ENCODE assay signal across 8 cellular contexts in the genomic region with DNA sequence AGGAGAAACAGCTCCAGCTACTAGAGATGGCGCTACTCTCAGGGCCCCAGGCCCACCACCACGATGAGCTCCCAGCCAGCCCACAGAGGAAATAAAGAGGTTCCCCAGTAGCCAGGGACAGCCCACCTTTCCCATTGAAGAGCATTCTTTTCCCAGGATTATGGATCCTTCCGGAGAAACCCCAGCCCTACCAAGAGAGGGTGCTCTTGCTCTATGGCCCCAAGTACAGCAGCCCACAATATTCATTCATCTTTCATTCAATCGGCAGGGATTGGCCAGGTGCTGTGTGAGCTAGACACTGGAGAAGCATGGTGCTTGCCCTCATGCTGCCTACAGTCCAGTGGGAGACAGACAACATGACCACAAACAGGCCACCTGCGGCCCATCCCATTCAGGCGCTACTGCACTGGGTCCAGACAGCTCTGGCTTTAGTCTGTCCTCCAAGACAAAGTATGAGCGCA. TPM values are rescaled to one million over a fixed set of nuclear protein-coding genes. Genes with fewer than 3 reads are reported as not detected.
DNase-seq lines count a peak whose midpoint lies in the region; ATAC-seq and TF ChIP-seq lines count a peak whose summit lies in the region.

No MANE protein-coding gene starts in this region.

- no peaks in the 10 kb centered on the region for H3K9me3 ChIP-seq in left lung

- TF ChIP-seq CTCF in C4-2B (conservative IDR thresholded peaks at IDR 0.05) (peak; percentile 34; the same call in 1 of the 2 replicates), cardiac fibroblast (IDR thresholded peaks at IDR 0.05; ENCODE audit: low read depth, low read length) (peak; percentile 58), left lung (IDR thresholded peaks at IDR 0.05) (no peak)

- peak; percentile 20 to 34 for DNase-seq in cardiac fibroblast (ENCODE audit: low read depth in 2 of 2)
- no peak for DNase-seq in left lung
- DNase-seq in SIG-M5 treated with dmso at 0.1 percent for 504 hours (lab: John Stamatoyannopoulos, UW; ENCODE audit: unreplicated experiment), result no peak
- DNase-seq in activated CD8-positive, alpha-beta memory T cell treated with anti-CD3 and anti-CD28 coated beads for 24 hours, result no peak
- no peak for DNase-seq in NCI-H2227 treated with DMSO at 0.1 percent for 48 hours (lab: John Stamatoyannopoulos, UW)
- no peak for DNase-seq in T1000 (lab: John Stamatoyannopoulos, UW)

- H3K36me3 ChIP-seq in left lung, result no peaks in the 10 kb centered on the region

- TF ChIP-seq EP300 in Ishikawa (IDR thresholded peaks at IDR 0.05; ENCODE audit: borderline replicate concordance), result no peak

- H3K4me3 ChIP-seq in cardiac fibroblast (replicated peaks in 1 of 2; ENCODE audit: low read depth in 2 of 2, low read length in 2 of 2), result no peak overlapping the region
- no peak overlapping the region for H3K4me3 ChIP-seq in left lung

- H3K27ac ChIP-seq in C4-2B (no peak overlapping the region), left lung (no peak overlapping the region)

- intact Hi-C loops in left lung (cut with DNase I), result no loop called here

- peak; percentile 67 for ATAC-seq in left lung

- TF ChIP-seq RAD21 in Ishikawa (IDR thresholded peaks at IDR 0.05; ENCODE audit: low read depth), result peak; percentile 65

- no peaks in the 10 kb centered on the region for H3K27me3 ChIP-seq in left lung

- no peaks in the 10 kb centered on the region for H3K4me1 ChIP-seq in left lung

TF ChIP-seq in Ishikawa, 13 proteins besides CTCF, POLR2A, EP300 and RAD21:
- TF ChIP-seq, protein P1, sequence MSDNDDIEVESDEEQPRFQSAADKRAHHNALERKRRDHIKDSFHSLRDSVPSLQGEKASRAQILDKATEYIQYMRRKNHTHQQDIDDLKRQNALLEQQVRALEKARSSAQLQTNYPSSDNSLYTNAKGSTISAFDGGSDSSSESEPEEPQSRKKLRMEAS (IDR thresholded peaks at IDR 0.05), result no peak
- no peak for TF ChIP-seq TCF12 (IDR thresholded peaks at IDR 0.05; ENCODE audit: low read depth)
- no peak for TF ChIP-seq YY1 (IDR thresholded peaks at IDR 0.05; ENCODE audit: low read depth)
- no peak for TF ChIP-seq ZBTB7A (IDR thresholded peaks at IDR 0.05; ENCODE audit: low read depth)
- TF ChIP-seq, protein P2, sequence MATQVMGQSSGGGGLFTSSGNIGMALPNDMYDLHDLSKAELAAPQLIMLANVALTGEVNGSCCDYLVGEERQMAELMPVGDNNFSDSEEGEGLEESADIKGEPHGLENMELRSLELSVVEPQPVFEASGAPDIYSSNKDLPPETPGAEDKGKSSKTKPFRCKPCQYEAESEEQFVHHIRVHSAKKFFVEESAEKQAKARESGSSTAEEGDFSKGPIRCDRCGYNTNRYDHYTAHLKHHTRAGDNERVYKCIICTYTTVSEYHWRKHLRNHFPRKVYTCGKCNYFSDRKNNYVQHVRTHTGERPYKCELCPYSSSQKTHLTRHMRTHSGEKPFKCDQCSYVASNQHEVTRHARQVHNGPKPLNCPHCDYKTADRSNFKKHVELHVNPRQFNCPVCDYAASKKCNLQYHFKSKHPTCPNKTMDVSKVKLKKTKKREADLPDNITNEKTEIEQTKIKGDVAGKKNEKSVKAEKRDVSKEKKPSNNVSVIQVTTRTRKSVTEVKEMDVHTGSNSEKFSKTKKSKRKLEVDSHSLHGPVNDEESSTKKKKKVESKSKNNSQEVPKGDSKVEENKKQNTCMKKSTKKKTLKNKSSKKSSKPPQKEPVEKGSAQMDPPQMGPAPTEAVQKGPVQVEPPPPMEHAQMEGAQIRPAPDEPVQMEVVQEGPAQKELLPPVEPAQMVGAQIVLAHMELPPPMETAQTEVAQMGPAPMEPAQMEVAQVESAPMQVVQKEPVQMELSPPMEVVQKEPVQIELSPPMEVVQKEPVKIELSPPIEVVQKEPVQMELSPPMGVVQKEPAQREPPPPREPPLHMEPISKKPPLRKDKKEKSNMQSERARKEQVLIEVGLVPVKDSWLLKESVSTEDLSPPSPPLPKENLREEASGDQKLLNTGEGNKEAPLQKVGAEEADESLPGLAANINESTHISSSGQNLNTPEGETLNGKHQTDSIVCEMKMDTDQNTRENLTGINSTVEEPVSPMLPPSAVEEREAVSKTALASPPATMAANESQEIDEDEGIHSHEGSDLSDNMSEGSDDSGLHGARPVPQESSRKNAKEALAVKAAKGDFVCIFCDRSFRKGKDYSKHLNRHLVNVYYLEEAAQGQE (IDR thresholded peaks at IDR 0.05; ENCODE audit: low read depth), result no peak
- TF ChIP-seq FOXM1 (IDR thresholded peaks at IDR 0.05; ENCODE audit: borderline replicate concordance, low read depth), result no peak
- TF ChIP-seq, protein P3, sequence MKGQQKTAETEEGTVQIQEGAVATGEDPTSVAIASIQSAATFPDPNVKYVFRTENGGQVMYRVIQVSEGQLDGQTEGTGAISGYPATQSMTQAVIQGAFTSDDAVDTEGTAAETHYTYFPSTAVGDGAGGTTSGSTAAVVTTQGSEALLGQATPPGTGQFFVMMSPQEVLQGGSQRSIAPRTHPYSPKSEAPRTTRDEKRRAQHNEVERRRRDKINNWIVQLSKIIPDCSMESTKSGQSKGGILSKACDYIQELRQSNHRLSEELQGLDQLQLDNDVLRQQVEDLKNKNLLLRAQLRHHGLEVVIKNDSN (IDR thresholded peaks at IDR 0.05), result no peak
- TF ChIP-seq TAF1 (IDR thresholded peaks at IDR 0.05; ENCODE audit: low read depth), result no peak
- no peak for TF ChIP-seq NFIC (IDR thresholded peaks at IDR 0.05)

RNA-seq across cellular contexts. Expression of a gene that starts 29.9 kb away (rescaled TPM):
- 10 to 100 TPM; 39.6 to 44.3 TPM for total RNA-seq in left lung

RNA-seq across cellular contexts. Expression of a gene that starts 36.6 kb away (rescaled TPM):
- 1 to 10 TPM; 1.9 to 2.2 TPM for total RNA-seq in left lung

RNA-seq across cellular contexts. Expression of a gene that starts 49.2 kb away (rescaled TPM):
- 10 to 100 TPM; 32.6 to 83.5 TPM for total RNA-seq in left lung

RNA-seq across cellular contexts. Expression of a gene that starts 54.9 kb away (rescaled TPM):
- total RNA-seq in left lung, result 10 to 100 TPM; 26.6 to 30.9 TPM

Comparison
In these comparisons a context has a peak if more than half of its experiments do, and no peak if none do; other contexts are left out.
1. CTCF ChIP-seq: peak in C4-2B (single experiment) and cardiac fibroblast (single experiment); none in left lung (0 of 2).
2. DNase-seq: peak in cardiac fibroblast (2 of 2); none in left lung (0 of 2), SIG-M5 treated with dmso at 0.1 percent for 504 hours (single experiment), activated CD8-positive, alpha-beta memory T cell treated with anti-CD3 and anti-CD28 coated beads for 24 hours (single experiment), NCI-H2227 treated with DMSO at 0.1 percent for 48 hours (single experiment) and T1000 (single experiment).